In the genomic region with DNA sequence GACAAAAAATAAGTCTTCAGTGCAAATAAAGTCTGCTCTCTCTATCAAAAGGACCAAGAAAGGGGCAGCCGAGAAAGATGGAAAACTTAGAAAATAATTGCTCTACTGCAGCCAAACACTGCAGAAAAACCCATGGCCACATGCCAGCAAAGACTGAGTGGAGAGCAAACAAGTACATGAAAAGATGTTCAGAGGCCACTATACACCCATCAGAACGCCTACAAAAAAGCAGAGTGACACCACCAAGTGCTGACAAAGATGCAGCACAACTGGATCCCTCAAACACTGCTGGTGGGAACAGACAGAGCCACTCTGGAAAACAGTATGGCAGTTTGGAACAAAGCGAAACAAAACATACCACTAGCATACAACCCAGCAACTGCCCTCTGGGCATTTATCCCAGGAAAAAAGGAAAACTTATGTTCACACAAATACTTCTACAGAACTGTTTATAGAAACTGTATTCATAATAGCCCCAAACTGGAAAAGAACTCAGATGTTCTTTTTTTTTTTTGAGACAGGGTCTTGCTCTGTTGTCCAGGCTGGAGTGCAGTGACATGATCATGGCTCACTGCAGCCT, we compare ENCODE assay signal across 20 cellular contexts. TPM values are rescaled to one million over a fixed set of nuclear protein-coding genes. Genes with fewer than 3 reads are reported as not detected.
DNase-seq lines count a peak whose midpoint lies in the region; ATAC-seq and TF ChIP-seq lines count a peak whose summit lies in the region.
"Had no signal": no experiment of that assay in that cellular context is flagged by ENCODE, and none has a peak within 500 bp of the region (broad histone marks: within the 10 kb centered on the region; RNA-seq: fewer than 3 reads in every experiment).

No MANE protein-coding gene starts in this region.

- no TSS peak for BruUV-seq in IMR-90 (replicated peaks; lab: Mats Ljungman, UMichigan)

- peaks cover 16 to 30% of the 10 kb centered on the region in 2 experiments; a peak in 3 of 4 replicates for H3K79me1 ChIP-seq in IMR-90 (ENCODE audit: low read depth in 1 of 2, low read length in 2 of 2)

- H2AK5ac ChIP-seq in IMR-90 (ENCODE audit: low read depth, low read length) = no peak overlapping the region

- no peak overlapping the region for H2AK9ac ChIP-seq in IMR-90 (replicated peaks; ENCODE audit: low read depth, low read length, poor library complexity)

- H4K20me1 ChIP-seq in IMR-90 (ENCODE audit: insufficient read depth, low read length) = no peaks in the 10 kb centered on the region
- H4K20me1 ChIP-seq: BLaER1 had no signal

- H2BK5ac ChIP-seq in IMR-90 (ENCODE audit: low read depth, low read length, poor library complexity, severe bottlenecking) = no peak overlapping the region

- H3K4me3 ChIP-seq in IMR-90 (ENCODE audit: insufficient read depth, low read depth, low read length) = no peak overlapping the region
- H3K4me3 ChIP-seq in fibroblast of the aortic adventitia (ENCODE audit: low read depth, low read length) = no peak overlapping the region
- H3K4me3 ChIP-seq in prostate gland = no peak overlapping the region
- H3K4me3 ChIP-seq: BLaER1, cardiac muscle cell, pancreas, suprapubic skin had no signal

- no peak overlapping the region for H3K56ac ChIP-seq in IMR-90 (ENCODE audit: extremely low read depth, insufficient read depth, low read length)

- H3K18ac ChIP-seq in IMR-90 (ENCODE audit: low read depth, low read length) = no peak overlapping the region

- H2BK120ac ChIP-seq in IMR-90 (ENCODE audit: low read depth, low read length) = no peak overlapping the region

- in situ Hi-C loops in IMR-90 (cut with MboI; ENCODE audit: low sequenced_read_pairs) = no loop called here

- H3K27me3 ChIP-seq in IMR-90 (ENCODE audit: control insufficient read depth, insufficient read depth, low read length) = no peaks in the 10 kb centered on the region
- no peaks in the 10 kb centered on the region for H3K27me3 ChIP-seq in prostate gland (replicated peaks; ENCODE audit: insufficient read depth)
- H3K27me3 ChIP-seq: BLaER1, cardiac muscle cell, pancreas, suprapubic skin had no signal

- peak; percentile 82 for ATAC-seq in IMR-90 (ENCODE audit: low read depth)
- no peak for ATAC-seq in GM19324 (IDR thresholded peaks at IDR 0.05; ENCODE audit: low FRiP score, unreplicated experiment)
- no peak for ATAC-seq in HG02798 (IDR thresholded peaks at IDR 0.05; ENCODE audit: poor library complexity, unreplicated experiment)
- ATAC-seq: activated CD4-positive, CD25-positive, alpha-beta regulatory T cell treated with anti-CD3 and anti-CD28 coated beads, Interleukin-2, amount 50 U/mL, for 24 hours; activated CD8-positive, alpha-beta memory T cell treated with anti-CD3 and anti-CD28 coated beads, Interleukin-2, amount 10 ng/mL, durations not matched to agents 7 days and 5 days; pancreas had no signal

- H3K27ac ChIP-seq in IMR-90 (ENCODE audit: insufficient read depth, low read length) = peak overlapping the region; percentile 56; the same call in 1 of the 2 replicates
- no peak overlapping the region for H3K27ac ChIP-seq in prostate gland
- H3K27ac ChIP-seq: BLaER1, cardiac muscle cell, pancreas, suprapubic skin had no signal

- TF ChIP-seq POLR2A in IMR-90 (IDR thresholded peaks at IDR 0.05; ENCODE audit: low read depth, low read length) = no peak
- TF ChIP-seq POLR2A in prostate gland (IDR thresholded peaks at IDR 0.05) = no peak

- H3K14ac ChIP-seq in IMR-90 (replicated peaks; ENCODE audit: low read depth, low read length) = no peak overlapping the region

- intact Hi-C loops in IMR-90 (cut with micrococcal nuclease) (no loop called here), prostate gland (cut with DNase I) (no loop called here)

- no peak overlapping the region for H3K4ac ChIP-seq in IMR-90 (ENCODE audit: low read depth, low read length)

- no peak for TF ChIP-seq RAD21 in IMR-90 (IDR thresholded peaks at IDR 0.05; ENCODE audit: low read length)

- CTCF ChIA-PET in IMR-90 (lab: Yijun Ruan, JAX) = no interaction called here

- POLR2A ChIA-PET in IMR-90 (lab: Charles Lee; ENCODE audit: unreplicated experiment) = no interaction called here

- no peaks in the 10 kb centered on the region; the same call in 1 of the 2 replicates for H3K9me1 ChIP-seq in IMR-90 (ENCODE audit: insufficient read depth, low read length)

- WGBS in IMR-90 (ENCODE audit: extremely low coverage in 2 of 2, insufficient read length in 1 of 2), 2 experiments = no CpG with 5 or more reads among the region's 3 CpGs
- WGBS in prostate gland = 48% methylated on average over 3 of the region's 3 CpGs

- dilution Hi-C loops in IMR-90 (cut with HindIII; ENCODE audit: low sequenced_read_pairs, unreplicated experiment) = no loop called here

- H3K9ac ChIP-seq in IMR-90 (ENCODE audit: low read depth, low read length) = no peak overlapping the region
- H3K9ac ChIP-seq: BLaER1 had no signal

- H3K23ac ChIP-seq in IMR-90 (ENCODE audit: low read depth, low read length) = no peak overlapping the region; the same call in 1 of the 2 replicates

- TF ChIP-seq CTCF in IMR-90 (conservative IDR thresholded peaks at IDR 0.05; ENCODE audit: low read depth, low read length) = no peak
- TF ChIP-seq CTCF in fibroblast of the aortic adventitia (IDR thresholded peaks at IDR 0.05; ENCODE audit: insufficient read depth, low read length) = no peak
- no peak for TF ChIP-seq CTCF in prostate gland (IDR thresholded peaks at IDR 0.05)

- DNase-seq in IMR-90 (peak; percentile 30), NCI-H69 (lab: John Stamatoyannopoulos, UW) (peak; percentile 4), fibroblast of the aortic adventitia (ENCODE audit: low read depth) (peak; percentile 23), prostate gland (ENCODE audit: low spot score) (peak; percentile 22), NCI-H345 treated with DMSO at 0.1 percent for 48 hours (lab: John Stamatoyannopoulos, UW; ENCODE audit: unreplicated experiment) (no peak)
- DNase-seq: activated CD8-positive, alpha-beta memory T cell treated with anti-CD3 and anti-CD28 coated beads, Interleukin-2, amount 10 ng/mL, durations not matched to agents 7 days and 5 days; effector CD8-positive, alpha-beta T cell; Kasumi-1; NCI-H1417 treated with DMSO at 0.1 percent for 48 hours; NCI-H345; pancreas; SHP77 treated with DMSO at 0.1 percent for 48 hours; small intestine; stimulated activated CD4-positive, alpha-beta T cell treated with anti-CD3 and anti-CD28 coated beads, Interleukin-4, amount 100 ng/mL, for 4 hours had no signal

- H3K9me3 ChIP-seq in IMR-90 (ENCODE audit: control insufficient read depth, insufficient read depth, low read length) (no peaks in the 10 kb centered on the region), prostate gland (no peaks in the 10 kb centered on the region)
- H3K9me3 ChIP-seq: BLaER1, pancreas, suprapubic skin had no signal

- no peak overlapping the region for H4K91ac ChIP-seq in IMR-90 (ENCODE audit: insufficient read depth, low read depth, low read length)

- H3K4me1 ChIP-seq in IMR-90 (ENCODE audit: control insufficient read depth, insufficient read depth, low read length) = peaks cover 1% of the 10 kb centered on the region; the same call in 1 of the 2 replicates
- H3K4me1 ChIP-seq in prostate gland (replicated peaks) = no peaks in the 10 kb centered on the region

- no peak overlapping the region for H4K8ac ChIP-seq in IMR-90 (ENCODE audit: low read depth in 2 of 2, low read length in 2 of 2)

- H3K36me3 ChIP-seq in IMR-90 (ENCODE audit: control insufficient read depth, insufficient read depth, low read length) (peaks cover 39% of the 10 kb centered on the region), prostate gland (no peaks in the 10 kb centered on the region)

- no peak overlapping the region for H2AFZ ChIP-seq in IMR-90 (replicated peaks; ENCODE audit: low read length, poor library complexity)

- no peak overlapping the region for H2BK20ac ChIP-seq in IMR-90 (ENCODE audit: low read depth, low read length)

- H2BK15ac ChIP-seq in IMR-90 (ENCODE audit: low read depth, low read length) = no peak overlapping the region

- H3K4me2 ChIP-seq in IMR-90 (ENCODE audit: low read depth, low read length) = peak overlapping the region; percentile 18; the same call in 1 of the 2 replicates
- H3K4me2 ChIP-seq: BLaER1 had no signal

- no peak overlapping the region; the same call in 1 of the 2 replicates for H4K5ac ChIP-seq in IMR-90 (ENCODE audit: low read depth, low read length)

TF ChIP-seq in IMR-90, 13 proteins besides CTCF, POLR2A, EP300 and RAD21 (continues in another document):
- TF ChIP-seq SMC3 (IDR thresholded peaks at IDR 0.05; ENCODE audit: low read depth, low read length) = no peak
- TF ChIP-seq CHD1 (IDR thresholded peaks at IDR 0.05; ENCODE audit: low read depth, low read length) = no peak

RNA-seq across cellular contexts. Expression of gene KIAA0753, which starts 36.7 kb away (rescaled TPM):
- total RNA-seq in IMR-90 (2012; rRNA removed) = 17.6 and 18.3 TPM in 2 replicates
- polyA plus RNA-seq in IMR-90 (2012; rRNA removed) = 6.8 and 10.2 TPM in 2 replicates
- 1.7 and 3.5 TPM in 2 replicates for polyA plus RNA-seq in IMR-90 (2012; cell fraction: cytosol; rRNA removed)
- 6.1 and 34.4 TPM in 2 replicates for polyA plus RNA-seq in IMR-90 (2012; cell fraction: nucleus; rRNA removed; ENCODE audit: low replicate concordance)
- total RNA-seq in fibroblast of the aortic adventitia (ENCODE audit: low replicate concordance) = 14.4 and 20.9 TPM in 2 replicates
- 10 to 100 TPM; 17.2 to 28.3 TPM for total RNA-seq in prostate gland

RNA-seq across cellular contexts. Expression of gene TXNDC17, which starts 37.0 kb away (rescaled TPM):
- total RNA-seq in IMR-90 (2012; rRNA removed) = 45.0 and 174 TPM in 2 replicates
- polyA plus RNA-seq in IMR-90 (2012; rRNA removed) = 494 and 518 TPM in 2 replicates
- 496 and 532 TPM in 2 replicates for polyA plus RNA-seq in IMR-90 (2012; cell fraction: cytosol; rRNA removed)
- 127 and 204 TPM in 2 replicates for polyA plus RNA-seq in IMR-90 (2012; cell fraction: nucleus; rRNA removed; ENCODE audit: low replicate concordance)
- total RNA-seq in fibroblast of the aortic adventitia (ENCODE audit: low replicate concordance) = 57.5 and 162 TPM in 2 replicates
- 100 to 1,000 TPM; 111 to 220 TPM for total RNA-seq in prostate gland

RNA-seq across cellular contexts. Expression of gene PITPNM3, which starts 47.5 kb away (rescaled TPM):
- total RNA-seq in IMR-90 (2012; rRNA removed) (0.54 and 0.56 TPM in 2 replicates), fibroblast of the aortic adventitia (ENCODE audit: low replicate concordance) (0.57 and 1.3 TPM in 2 replicates), prostate gland (1 to 10 TPM; 5.3 to 7.9 TPM)
- polyA plus RNA-seq in IMR-90 (2012; rRNA removed) = 1.7 and 2.0 TPM in 2 replicates
- polyA plus RNA-seq in IMR-90 (2012; cell fraction: cytosol; rRNA removed) = 0.64 and 1.1 TPM in 2 replicates
- polyA plus RNA-seq in IMR-90 (2012; cell fraction: nucleus; rRNA removed; ENCODE audit: low replicate concordance) = 2.9 and 5.2 TPM in 2 replicates

RNA-seq across cellular contexts. Expression of gene MED31, which starts 47.6 kb away (rescaled TPM):
- total RNA-seq in IMR-90 (2012; rRNA removed) (5.6 and 8.1 TPM in 2 replicates), fibroblast of the aortic adventitia (ENCODE audit: low replicate concordance) (12.3 and 28.8 TPM in 2 replicates), prostate gland (10 to 100 TPM in 1 of 2 donors, 1 to 10 TPM in 1; 8.3 to 10.7 TPM)
- polyA plus RNA-seq in IMR-90 (2012; rRNA removed) = 11.6 and 13.9 TPM in 2 replicates
- 2.4 and 9.5 TPM in 2 replicates for polyA plus RNA-seq in IMR-90 (2012; cell fraction: cytosol; rRNA removed)
- polyA plus RNA-seq in IMR-90 (2012; cell fraction: nucleus; rRNA removed; ENCODE audit: low replicate concordance) = 0.83 and 9.7 TPM in 2 replicates

RNA-seq across cellular contexts. Expression of gene C17orf100, which starts 47.7 kb away (rescaled TPM):
- total RNA-seq in IMR-90 (2012; rRNA removed) = 0.18 and 0.28 TPM in 2 replicates
- polyA plus RNA-seq in IMR-90 (2012; rRNA removed) = 1.8 and 2.9 TPM in 2 replicates
- polyA plus RNA-seq in IMR-90 (2012; cell fraction: cytosol; rRNA removed) = 1.8 and 2.8 TPM in 2 replicates
- 1.4 and 1.8 TPM in 2 replicates for polyA plus RNA-seq in IMR-90 (2012; cell fraction: nucleus; rRNA removed; ENCODE audit: low replicate concordance)
- total RNA-seq in fibroblast of the aortic adventitia (ENCODE audit: low replicate concordance) = 0.57 and 0.63 TPM in 2 replicates
- total RNA-seq in prostate gland = 1 to 10 TPM; 3.5 to 6.1 TPM
